In genomic region chr4:55912249-55912648, GRCh38 we compare ENCODE assay signal across 16 cellular contexts. TPM values are rescaled to one million over a fixed set of nuclear protein-coding genes. Genes with fewer than 3 reads are reported as not detected.
A peak's percentile ranks its signal among the peaks of the same experiment; 100 is the strongest.
DNase-seq lines count a peak whose midpoint lies in the region; ATAC-seq, FAIRE-seq and TF ChIP-seq lines count a peak whose summit lies in the region.
"Had no signal": no experiment of that assay in that cellular context is flagged by ENCODE, and none has a peak within 500 bp of the region (broad histone marks: within the 10 kb centered on the region; RNA-seq: fewer than 3 reads in every experiment).

No MANE protein-coding gene starts in this region.

- no peaks in the 10 kb centered on the region for H3K9me3 ChIP-seq in HepG2 (ENCODE audit: low read length)
- no peaks in the 10 kb centered on the region for H3K9me3 ChIP-seq in right lobe of liver
- no peaks in the 10 kb centered on the region for H3K9me3 ChIP-seq in H9 (ENCODE audit: control insufficient read depth, low read depth, low read length)
- H3K9me3 ChIP-seq: BLaER1 had no signal

- H3K4me1 Mint-ChIP-seq in H9: no peaks in the 10 kb centered on the region

- no peak overlapping the region for H4K8ac ChIP-seq in H9 (replicated peaks; ENCODE audit: insufficient read length, low read depth, low read length)

- H3K18ac ChIP-seq in H9 (ENCODE audit: insufficient read length, low read depth, low read length): no peak overlapping the region

- TF ChIP-seq EP300 in HepG2 (IDR thresholded peaks at IDR 0.05; ENCODE audit: low read depth in 2 of 2, low read length in 2 of 2): no peak
- TF ChIP-seq EP300 in HepG2 (CRISPR knock-in tag; IDR thresholded peaks at IDR 0.05; ENCODE audit: borderline replicate concordance): no peak

- H2BK120ac ChIP-seq in H9 (ENCODE audit: low read depth, low read length, poor library complexity, severe bottlenecking): no peak overlapping the region

- H3K27ac ChIP-seq in HepG2 (ENCODE audit: extremely low read length, insufficient read depth, low read length) (no peak overlapping the region), right lobe of liver (no peak overlapping the region), H9 (ENCODE audit: insufficient read length, low read depth, low read length) (no peak overlapping the region)
- H3K27ac ChIP-seq: BLaER1 had no signal

- H3K36me3 ChIP-seq in HepG2 (replicated peaks in 1 of 2; ENCODE audit: control insufficient read depth in 1 of 2, insufficient read depth in 2 of 2, low read length in 2 of 2) (no peaks in the 10 kb centered on the region), right lobe of liver (no peaks in the 10 kb centered on the region), bronchial epithelial cell (ENCODE audit: control insufficient read depth, insufficient read depth, low read length) (no peaks in the 10 kb centered on the region)
- H3K36me3 ChIP-seq: BLaER1 had no signal

- no peaks in the 10 kb centered on the region for H3K27me3 ChIP-seq in HepG2 (ENCODE audit: control insufficient read depth in 1 of 2, insufficient read depth in 2 of 2, low read length in 2 of 2)
- H3K27me3 ChIP-seq in right lobe of liver: no peaks in the 10 kb centered on the region
- no peaks in the 10 kb centered on the region for H3K27me3 ChIP-seq in bronchial epithelial cell (ENCODE audit: control insufficient read depth, insufficient read depth, low read length)
- no peaks in the 10 kb centered on the region for H3K27me3 ChIP-seq in H9 (ENCODE audit: insufficient read depth, low read length)
- H3K27me3 ChIP-seq: BLaER1 had no signal

- no peaks in the 10 kb centered on the region for H3K79me1 ChIP-seq in H9 (ENCODE audit: insufficient read depth, low read depth, low read length, poor library complexity, severe bottlenecking)

- no peak overlapping the region for H4K91ac ChIP-seq in H9 (ENCODE audit: insufficient read length, low read depth, low read length)

- H3K4me3 Mint-ChIP-seq in H9: no peak overlapping the region
- H3K4me3 Mint-ChIP-seq: T-helper 1 cell treated with Interleukin-12 subunit alpha and Interleukin-12 subunit beta and Interleukin-4 antibody, amounts not matched to agents 30 μg/mL and 1 μg/mL, for 36 hours had no signal

- no peak overlapping the region for H2AK5ac ChIP-seq in H9 (ENCODE audit: insufficient read length, low read length)

- no peaks in the 10 kb centered on the region for H4K20me1 ChIP-seq in HepG2 (ENCODE audit: insufficient read depth, low read length)
- H4K20me1 ChIP-seq in H9 (ENCODE audit: control insufficient read depth, insufficient read depth, insufficient read length): no peaks in the 10 kb centered on the region
- H4K20me1 ChIP-seq: BLaER1 had no signal

- no peak overlapping the region for H3K4me2 ChIP-seq in HepG2 (ENCODE audit: low read depth, low read length)
- H3K4me2 ChIP-seq in H9 (ENCODE audit: insufficient read depth, insufficient read length, low read length): no peak overlapping the region
- H3K4me2 ChIP-seq: BLaER1 had no signal

- no peak overlapping the region for H2AFZ ChIP-seq in HepG2 (ENCODE audit: low read length)
- H2AFZ ChIP-seq in H9 (ENCODE audit: low read length): no peak overlapping the region

- H3K27me3 Mint-ChIP-seq in H9 (ENCODE audit: low read depth): no peaks in the 10 kb centered on the region
- H3K27me3 Mint-ChIP-seq: CD4-positive, alpha-beta memory T cell had no signal

- POLR2A ChIA-PET in HepG2 (lab: Yijun Ruan, JAX): no interaction called here

- TF ChIP-seq RAD21 in HepG2 (CRISPR knock-in tag; IDR thresholded peaks at IDR 0.05): no peak

- no peak overlapping the region for H3K23ac ChIP-seq in H9 (ENCODE audit: insufficient read length, low read depth, low read length)

- no peak overlapping the region for H3K4me3 ChIP-seq in HepG2 (replicated peaks in 1 of 3; ENCODE audit: insufficient read depth in 1 of 3, low read depth in 2 of 3, low read length in 3 of 3)
- no peak overlapping the region for H3K4me3 ChIP-seq in right lobe of liver
- H3K4me3 ChIP-seq in bronchial epithelial cell (ENCODE audit: low read depth, low read length): no peak overlapping the region
- H3K4me3 ChIP-seq: BLaER1 had no signal

- no peak overlapping the region for H2BK20ac ChIP-seq in H9 (ENCODE audit: low read depth, low read length, poor library complexity, severe bottlenecking)

- H2BK5ac ChIP-seq in H9 (ENCODE audit: insufficient read length, low read length): no peak overlapping the region

- H3K9ac ChIP-seq in HepG2 (ENCODE audit: insufficient read depth, low read depth, low read length) (no peak overlapping the region), H9 (ENCODE audit: extremely low read depth, insufficient read length, low read length) (no peak overlapping the region)
- H3K9ac ChIP-seq: BLaER1 had no signal

- H3K14ac ChIP-seq in H9 (ENCODE audit: insufficient read depth, low read length): no peak overlapping the region

- intact Hi-C loops in HepG2 (cut with micrococcal nuclease; ENCODE audit: unreplicated experiment): no loop called here
- intact Hi-C loops in right lobe of liver (cut with DNase I): no loop called here

- H2BK12ac ChIP-seq in H9 (ENCODE audit: insufficient read length, low read depth, low read length): no peak overlapping the region

- H3K79me2 ChIP-seq in HepG2 (ENCODE audit: insufficient read depth, low read length) (no peaks in the 10 kb centered on the region), H9 (ENCODE audit: insufficient read depth, low read length) (no peaks in the 10 kb centered on the region)

- H3K4ac ChIP-seq in H9 (ENCODE audit: low read depth, low read length): no peak overlapping the region

- no peak overlapping the region for H2BK15ac ChIP-seq in H9 (ENCODE audit: low read depth, low read length)

- CTCF ChIA-PET in HepG2 (lab: Yijun Ruan, JAX; ENCODE audit: low intra/inter-chr PET ratio, low total read pairs): no interaction called here

- no peak overlapping the region for H3K27ac Mint-ChIP-seq in H9
- H3K27ac Mint-ChIP-seq: T-helper 1 cell treated with Interleukin-12 subunit alpha and Interleukin-12 subunit beta and Interleukin-4 antibody, amounts not matched to agents 30 μg/mL and 1 μg/mL, for 36 hours had no signal

- DNase-seq in HepG2 (ENCODE audit: low spot score) (no peak), right lobe of liver (no peak), NCI-H2171 treated with DMSO at 0.1 percent for 48 hours (lab: John Stamatoyannopoulos, UW) (peak; percentile 64), bronchial epithelial cell (ENCODE audit: low read depth) (peak; percentile 35), GF-D8 (lab: John Stamatoyannopoulos, UW) (no peak), H9 (no peak)
- DNase-seq in activated CD4-positive, alpha-beta T cell treated with anti-CD3 and anti-CD28 coated beads for 4 hours: no peak
- DNase-seq: CD4-positive, alpha-beta memory T cell; DMS53; Kasumi-1; NCI-H1092 treated with DMSO at 0.1 percent for 48 hours; NCI-H187; NCI-H748 treated with DMSO at 0.1 percent for 48 hours; SIG-M5 had no signal

- no peak overlapping the region for H3T11ph ChIP-seq in H9 (ENCODE audit: low read length)

- no peaks in the 10 kb centered on the region for H3K9me3 Mint-ChIP-seq in H9
- H3K9me3 Mint-ChIP-seq: CD4-positive, alpha-beta memory T cell; T-helper 1 cell treated with Interleukin-12 subunit alpha and Interleukin-12 subunit beta and Interleukin-4 antibody, amounts not matched to agents 30 μg/mL and 1 μg/mL, for 36 hours had no signal

- no peaks in the 10 kb centered on the region for H3K36me3 Mint-ChIP-seq in H9 (ENCODE audit: insufficient read depth in 1 of 3, low read depth in 3 of 3)

- TF ChIP-seq POLR2A in HepG2 (IDR thresholded peaks at IDR 0.05; ENCODE audit: insufficient read depth in 1 of 2, low read depth in 2 of 2, low read length in 2 of 2) (no peak), right lobe of liver (IDR thresholded peaks at IDR 0.05) (no peak)

- no peak for TF ChIP-seq CTCF in HepG2 (CRISPR knock-in tag; IDR thresholded peaks at IDR 0.05)
- TF ChIP-seq CTCF in right lobe of liver (IDR thresholded peaks at IDR 0.05): no peak
- no peak for TF ChIP-seq CTCF in bronchial epithelial cell (IDR thresholded peaks at IDR 0.05; ENCODE audit: insufficient read depth, low read length, severe bottlenecking)
- TF ChIP-seq CTCF in H9 (conservative IDR thresholded peaks at IDR 0.05): no peak

- no peak overlapping the region for H4K5ac ChIP-seq in H9 (ENCODE audit: insufficient read length, low read depth, low read length)

- no peak overlapping the region for H3K56ac ChIP-seq in H9 (ENCODE audit: insufficient read length, low read depth, low read length)

- ATAC-seq in HepG2: no peak
- no peak for ATAC-seq in right lobe of liver

- FAIRE-seq in HepG2 (lab: Jason Lieb, UNC): no peak
- no peak for FAIRE-seq in bronchial epithelial cell (lab: Jason Lieb, UNC)

- BruUV-seq in HepG2 (replicated peaks; lab: Mats Ljungman, UMichigan): no TSS peak

- no peaks in the 10 kb centered on the region for H3K23me2 ChIP-seq in H9 (ENCODE audit: insufficient read length, low read depth, low read length, poor library complexity, severe bottlenecking)

- H3K4me1 ChIP-seq in HepG2 (ENCODE audit: insufficient read depth, low read length): no peaks in the 10 kb centered on the region
- H3K4me1 ChIP-seq in right lobe of liver: no peaks in the 10 kb centered on the region
- H3K4me1 ChIP-seq in H9 (ENCODE audit: insufficient read depth, low read length): no peaks in the 10 kb centered on the region
- H3K4me1 ChIP-seq: BLaER1 had no signal

- in situ Hi-C loops in HepG2 (cut with HindIII; ENCODE audit: extremely low pct_ligation_motif_present, low pct_unique_long_range_greater_than_20kb): no loop called here

- 56% methylated on average over 6 of the region's 6 CpGs for WGBS in HepG2 (ENCODE audit: low lambda C conversion rate)
- WGBS in right lobe of liver (ENCODE audit: insufficient coverage, low coverage, low lambda C conversion rate, missing lambda C conversion rate): 73% methylated on average over 5 of the region's 6 CpGs
- no CpG with 5 or more reads among the region's 6 CpGs for WGBS in H9 (ENCODE audit: extremely low coverage, insufficient read length, low lambda C conversion rate)

RNA-seq across cellular contexts. Expression of gene CEP135, which starts 36.5 kb away (rescaled TPM):
- 8.4 and 8.8 TPM in 2 replicates for total RNA-seq in HepG2 (2016; rRNA removed; fragmentation: Illumina TruSeq; extraction: Trizol)
- total RNA-seq in HepG2 (2016; cell fraction: cytosol; rRNA removed; fragmentation: Illumina TruSeq; extraction: Trizol; ENCODE audit: low read depth): 2.2 and 2.4 TPM in 2 replicates
- total RNA-seq in HepG2 (2016; cell fraction: insoluble cytoplasmic fraction; rRNA removed; fragmentation: Illumina TruSeq; extraction: Trizol): 7.3 and 8.4 TPM in 2 replicates
- total RNA-seq in HepG2 (2016; cell fraction: membrane; rRNA removed; fragmentation: Illumina TruSeq; extraction: Trizol): 2.9 and 3.2 TPM in 2 replicates
- total RNA-seq in HepG2 (2016; cell fraction: nucleus; rRNA removed; fragmentation: Illumina TruSeq; extraction: Trizol): 17.3 and 17.4 TPM in 2 replicates
- 0.89 and 1.7 TPM in 2 replicates for polyA plus RNA-seq in HepG2 (2011; rRNA removed)
- 0.37 and 0.47 TPM in 2 replicates for polyA plus RNA-seq in HepG2 (2011; cell fraction: cytosol; rRNA removed)
- polyA plus RNA-seq in HepG2 (2011; cell fraction: nucleus; rRNA removed): 1.7 and 2.2 TPM in 2 replicates
- 1.0 and 2.1 TPM in 2 replicates for polyA plus RNA-seq in HepG2 (2012)
- polyA plus RNA-seq in HepG2 (2016; cell fraction: cytosol; fragmentation: Illumina TruSeq; extraction: Trizol; ENCODE audit: low read depth): 0.09 and 0.11 TPM in 2 replicates
- polyA plus RNA-seq in HepG2 (2016; cell fraction: insoluble cytoplasmic fraction; fragmentation: Illumina TruSeq; extraction: Trizol; ENCODE audit: low read depth): 6.2 and 6.7 TPM in 2 replicates
- polyA plus RNA-seq in HepG2 (2016; cell fraction: membrane; fragmentation: Illumina TruSeq; extraction: Trizol; ENCODE audit: low read depth): 0.48 and 0.52 TPM in 2 replicates
- polyA plus RNA-seq in HepG2 (2016; cell fraction: nucleus; fragmentation: Illumina TruSeq; extraction: Trizol; ENCODE audit: insufficient read depth, low read depth): 15.7 and 16.2 TPM in 2 replicates
- polyA minus RNA-seq in HepG2 (2011; rRNA and poly(A)+ RNA removed; ENCODE audit: low replicate concordance): 1.0 and 3.6 TPM in 2 replicates
- polyA minus RNA-seq in HepG2 (2011; cell fraction: cytosol; rRNA and poly(A)+ RNA removed): 1.1 TPM in 2 replicates
- polyA minus RNA-seq in HepG2 (2011; cell fraction: nucleus; rRNA and poly(A)+ RNA removed): 11.7 and 15.8 TPM in 2 replicates
- 1 to 10 TPM in 5 of 6 experiments, under 1 TPM in 1; 0.59 to 2.4 (median 1.7) TPM for total RNA-seq in right lobe of liver
- total RNA-seq in bronchial epithelial cell: 3.7 and 4.1 TPM in 2 replicates
- 12.6 and 13.9 TPM in 2 replicates for total RNA-seq in H9 (2021)

RNA-seq across cellular contexts. Expression of gene EXOC1, which starts 58.8 kb away (rescaled TPM):
- 18.4 and 23.8 TPM in 2 replicates for total RNA-seq in HepG2 (2016; rRNA removed; fragmentation: Illumina TruSeq; extraction: Trizol)
- total RNA-seq in HepG2 (2016; cell fraction: cytosol; rRNA removed; fragmentation: Illumina TruSeq; extraction: Trizol; ENCODE audit: low read depth): 2.5 and 4.4 TPM in 2 replicates
- 19.0 and 23.6 TPM in 2 replicates for total RNA-seq in HepG2 (2016; cell fraction: insoluble cytoplasmic fraction; rRNA removed; fragmentation: Illumina TruSeq; extraction: Trizol)
- total RNA-seq in HepG2 (2016; cell fraction: membrane; rRNA removed; fragmentation: Illumina TruSeq; extraction: Trizol): 3.7 and 4.8 TPM in 2 replicates
- total RNA-seq in HepG2 (2016; cell fraction: nucleus; rRNA removed; fragmentation: Illumina TruSeq; extraction: Trizol): 19.8 and 21.8 TPM in 2 replicates
- polyA plus RNA-seq in HepG2 (2011; rRNA removed): 8.9 and 9.1 TPM in 2 replicates
- polyA plus RNA-seq in HepG2 (2011; cell fraction: cytosol; rRNA removed): 2.7 and 3.6 TPM in 2 replicates
- 11.6 and 13.4 TPM in 2 replicates for polyA plus RNA-seq in HepG2 (2011; cell fraction: nucleus; rRNA removed)
- polyA plus RNA-seq in HepG2 (2012): 8.7 and 10.0 TPM in 2 replicates
- polyA plus RNA-seq in HepG2 (2016; cell fraction: cytosol; fragmentation: Illumina TruSeq; extraction: Trizol; ENCODE audit: low read depth): 0.62 and 0.75 TPM in 2 replicates
- polyA plus RNA-seq in HepG2 (2016; cell fraction: insoluble cytoplasmic fraction; fragmentation: Illumina TruSeq; extraction: Trizol; ENCODE audit: low read depth): 13.8 and 14.8 TPM in 2 replicates
- 0.96 and 1.5 TPM in 2 replicates for polyA plus RNA-seq in HepG2 (2016; cell fraction: membrane; fragmentation: Illumina TruSeq; extraction: Trizol; ENCODE audit: low read depth)
- polyA plus RNA-seq in HepG2 (2016; cell fraction: nucleus; fragmentation: Illumina TruSeq; extraction: Trizol; ENCODE audit: insufficient read depth, low read depth): 23.3 and 24.3 TPM in 2 replicates
- 4.7 and 4.9 TPM in 2 replicates for polyA minus RNA-seq in HepG2 (2011; rRNA and poly(A)+ RNA removed; ENCODE audit: low replicate concordance)
- polyA minus RNA-seq in HepG2 (2011; cell fraction: cytosol; rRNA and poly(A)+ RNA removed): 5.8 and 6.6 TPM in 2 replicates
- 28.6 and 33.7 TPM in 2 replicates for polyA minus RNA-seq in HepG2 (2011; cell fraction: nucleus; rRNA and poly(A)+ RNA removed)
- 1 to 10 TPM; 6.7 to 9.8 (median 9.2) TPM for total RNA-seq in right lobe of liver
- 36.9 and 47.2 TPM in 2 replicates for total RNA-seq in bronchial epithelial cell
- 17.5 and 21.2 TPM in 2 replicates for total RNA-seq in H9 (2021)

Comparison
In these comparisons a context has a peak if more than half of its experiments do, and no peak if none do; other contexts are left out.
1. DNase-seq: peak in NCI-H2171 treated with DMSO at 0.1 percent for 48 hours (single experiment) and bronchial epithelial cell (single experiment); none in HepG2 (single experiment), right lobe of liver (0 of 3), activated CD4-positive, alpha-beta T cell treated with anti-CD3 and anti-CD28 coated beads for 4 hours (0 of 2), GF-D8 (single experiment) and H9 (single experiment).